In genomic region chr9:106481003-106481614, GRCh38 we compare ENCODE assay signal across 18 cellular contexts.
"Had no signal": no experiment of that assay in that cellular context is flagged by ENCODE, and none has a peak within 500 bp of the region (broad histone marks: within the 10 kb centered on the region; RNA-seq: fewer than 3 reads in every experiment).

No MANE protein-coding gene starts in this region.

- H3K4me2 ChIP-seq: neural progenitor cell had no signal

- H2AFZ ChIP-seq: neural progenitor cell had no signal

- FAIRE-seq: islet of Langerhans, pancreas had no signal

- H3K9ac ChIP-seq: neural progenitor cell had no signal

- H3K27ac ChIP-seq: brain microvascular endothelial cell, esophagus squamous epithelium, gastroesophageal sphincter, heart right ventricle, neural progenitor cell, pancreas, thoracic aorta had no signal

- H3K4me3 ChIP-seq: esophagus squamous epithelium, gastroesophageal sphincter, heart right ventricle, neural progenitor cell, pancreas, thoracic aorta had no signal

- H3K4me1 ChIP-seq: gastroesophageal sphincter, neural progenitor cell, pancreas had no signal

- ATAC-seq: activated T-cell treated with anti-CD3 and anti-CD28 coated beads, Interleukin-2, amount 50 U/mL, for 4 hours; gastroesophageal sphincter; heart right ventricle; pancreas; sciatic nerve; stimulated activated effector memory CD8-positive, alpha-beta T cell treated with anti-CD3 and anti-CD28 coated beads, Interleukin-12 subunit alpha, Interleukin-12 subunit beta, amount 100 ng/mL, for 72 hours had no signal

- H3K9me3 ChIP-seq: esophagus squamous epithelium, gastroesophageal sphincter, heart right ventricle, pancreas, thoracic aorta had no signal

- DNase-seq: activated CD4-positive, alpha-beta T cell treated with anti-CD3 and anti-CD28 coated beads for 1 hour; activated CD4-positive, alpha-beta T cell treated with anti-CD3 and anti-CD28 coated beads, Interleukin-2, amount 50 U/mL, for 48 hours; activated gamma-delta T cell treated with Interleukin-2 at 50 U/mL for 16 hours; activated T-cell treated with anti-CD3 and anti-CD28 coated beads, Interleukin-2, amount 50 U/mL, for 4 hours; amygdala; brain microvascular endothelial cell; cortex of kidney; effector CD4-positive, alpha-beta T cell; esophagus squamous epithelium; heart right ventricle; pancreas; SW 1271 had no signal

- H3K27me3 ChIP-seq: brain microvascular endothelial cell, esophagus squamous epithelium, gastroesophageal sphincter, heart right ventricle, neural progenitor cell, pancreas had no signal

- H3K36me3 ChIP-seq: brain microvascular endothelial cell, esophagus squamous epithelium, gastroesophageal sphincter, heart right ventricle, neural progenitor cell, pancreas, thoracic aorta had no signal
